Comparison of ENCODE assay signal across 8 cellular contexts in the genomic region with DNA sequence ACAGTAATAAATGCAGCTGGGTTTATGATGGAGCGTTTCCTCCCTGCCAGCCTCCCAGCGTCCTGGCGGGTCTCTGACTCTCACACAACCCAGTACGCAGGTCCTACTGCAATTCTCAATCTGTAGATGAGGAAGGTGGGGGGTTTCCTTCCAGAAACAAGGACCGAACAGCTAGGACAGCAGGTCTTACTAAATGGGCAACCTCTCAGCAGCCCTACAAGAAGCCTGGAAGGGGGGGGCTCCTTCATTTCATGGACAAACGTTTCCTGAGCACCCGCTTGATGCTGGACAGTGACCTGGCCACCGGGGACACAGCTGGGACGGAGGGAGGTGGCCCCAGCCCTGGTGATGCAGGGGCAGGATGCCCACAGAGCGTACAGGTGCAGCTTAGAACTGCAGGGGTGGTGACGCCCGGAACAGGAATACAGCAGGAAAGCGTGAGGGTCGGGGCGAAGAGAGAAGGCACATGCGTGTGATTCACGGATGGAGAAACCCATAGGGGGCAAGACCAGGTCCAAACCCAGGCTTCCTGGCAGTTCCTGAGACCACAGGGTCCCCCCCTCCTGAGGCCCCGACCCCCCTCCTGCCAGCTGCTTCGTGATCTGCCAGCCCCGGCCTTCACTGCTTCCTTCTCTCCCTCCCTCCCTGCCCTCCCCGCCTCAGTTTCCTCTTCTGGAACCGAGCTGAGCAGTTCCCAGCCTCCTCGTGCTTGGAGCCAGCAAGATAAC. TPM values are rescaled to one million over a fixed set of nuclear protein-coding genes. Genes with fewer than 3 reads are reported as not detected.
DNase-seq lines count a peak whose midpoint lies in the region; ATAC-seq, FAIRE-seq and TF ChIP-seq lines count a peak whose summit lies in the region.

No MANE protein-coding gene starts in this region.

- H4K20me1 ChIP-seq in DOHH2 (ENCODE audit: control insufficient read depth, insufficient read depth, low read depth, low read length) = no peaks in the 10 kb centered on the region
- H4K20me1 ChIP-seq in H1 (replicated peaks in 1 of 2; ENCODE audit: control insufficient read depth in 1 of 2, insufficient read depth in 2 of 2, low read length in 2 of 2) = peaks cover 0 to 2% of the 10 kb centered on the region in 2 experiments

- CTCF ChIA-PET in H1 (lab: Charles Lee; ENCODE audit: partially characterized antibody) = interaction anchor here (0.7 to 1.9 kb wide), 10 partner anchors 11 to 704 kb away, joined by 3 to 6 read pairs (median 4); no protein-coding TSS in a partner anchor

- WGBS in H1 (ENCODE audit: extremely low coverage in 1 of 2, insufficient coverage in 1 of 2, insufficient read length in 1 of 2, insufficient replicate concordance in 2 of 2, low coverage in 1 of 2, low lambda C conversion rate in 2 of 2, missing lambda C conversion rate in 1 of 2), 2 experiments = 34% methylated on average over 20 of the region's 23 CpGs; no CpG with 5 or more reads in 1 of the 2 experiments
- no CpG with 5 or more reads among the region's 23 CpGs for WGBS in trophoblast cell (ENCODE audit: extremely low coverage, insufficient coverage, insufficient read length)

- no peak overlapping the region; the same call in 1 of the 2 replicates for H2AK5ac ChIP-seq in H1 (ENCODE audit: low read depth, low read length)
- H2AK5ac ChIP-seq in trophoblast cell (ENCODE audit: low read length) = no peak overlapping the region

- H3K79me1 ChIP-seq in H1 (ENCODE audit: low read depth, low read length) (no peaks in the 10 kb centered on the region), trophoblast cell (ENCODE audit: low read length) (peaks cover 2% of the 10 kb centered on the region)

- H4K12ac ChIP-seq in trophoblast cell (ENCODE audit: low read depth, low read length) = no peak overlapping the region

- DNase-seq in NCI-H748 treated with DMSO at 0.1 percent for 48 hours (lab: John Stamatoyannopoulos, UW) (peak; percentile 59), H1 (ENCODE audit: low read depth in 1 of 2, low spot score in 2 of 2) (peak in 1 of 2 experiments; percentile 73), trophoblast cell (no peak), cortex of kidney (lab: John Stamatoyannopoulos, UW) (no peak), SKM-1 treated with dmso at 0.1 percent for 144 hours (lab: John Stamatoyannopoulos, UW; ENCODE audit: unreplicated experiment) (no peak), DMS79 treated with DMSO at 0.1 percent for 48 hours (lab: John Stamatoyannopoulos, UW) (no peak)

- no peak for ATAC-seq in GM21619 (IDR thresholded peaks at IDR 0.05; ENCODE audit: unreplicated experiment)

- H3K14ac ChIP-seq in H1 (ENCODE audit: insufficient read length) (no peak overlapping the region), trophoblast cell (ENCODE audit: low read length) (no peak overlapping the region)

- H4K91ac ChIP-seq in H1 (replicated peaks; ENCODE audit: insufficient read length, low read length) (no peak overlapping the region), trophoblast cell (ENCODE audit: low read depth, low read length) (no peak overlapping the region)

- H3K27me3 ChIP-seq in DOHH2 (ENCODE audit: control insufficient read depth, low read length) (peaks cover 11% of the 10 kb centered on the region), H1 (replicated peaks in 1 of 4; ENCODE audit: control insufficient read depth in 3 of 4, extremely low read depth in 1 of 4, insufficient read depth in 3 of 4, low read length in 3 of 4) (peaks cover 0 to 14% (median 12%) of the 10 kb centered on the region in 4 experiments; a peak in 6 of 7 replicates), trophoblast cell (ENCODE audit: insufficient read depth, low read length) (peaks cover 12% of the 10 kb centered on the region)

- peak overlapping the region; percentile 62 for H3K4me3 ChIP-seq in DOHH2 (ENCODE audit: low read length)
- peak overlapping the region; percentile 52 to 85 (median 53); a peak in 7 of 8 replicates for H3K4me3 ChIP-seq in H1 (ENCODE audit: extremely low read depth in 1 of 4, insufficient read depth in 2 of 4, low read depth in 3 of 4, low read length in 4 of 4)
- H3K4me3 ChIP-seq in trophoblast cell (ENCODE audit: low read depth, low read length) = peak overlapping the region; percentile 55

- no peak overlapping the region for H3K23ac ChIP-seq in H1 (ENCODE audit: insufficient read length)
- H3K23ac ChIP-seq in trophoblast cell (ENCODE audit: low read length) = no peak overlapping the region

- no peak overlapping the region for H2AFZ ChIP-seq in H1 (ENCODE audit: low read length)
- H2AFZ ChIP-seq in trophoblast cell (ENCODE audit: insufficient read depth, low read length, poor library complexity) = no peak overlapping the region

- H3F3A ChIP-seq in DOHH2 (ENCODE audit: control insufficient read depth, insufficient read depth) = no peaks in the 10 kb centered on the region; the same call in 1 of the 2 replicates

- H3K9me3 ChIP-seq in DOHH2 (ENCODE audit: control insufficient read depth, insufficient read depth, low read length) (no peaks in the 10 kb centered on the region), H1 (ENCODE audit: insufficient read depth in 2 of 2, low read depth in 1 of 2, low read length in 1 of 2) (no peaks in the 10 kb centered on the region), trophoblast cell (ENCODE audit: insufficient read depth, low read depth, low read length) (peaks cover 9% of the 10 kb centered on the region)

- H3K4ac ChIP-seq in H1 (replicated peaks; ENCODE audit: insufficient read length, low read depth, low read length) (no peak overlapping the region), trophoblast cell (ENCODE audit: low read depth, low read length) (no peak overlapping the region)

- H2BK5ac ChIP-seq in H1 (ENCODE audit: low read depth, low read length) (no peak overlapping the region), trophoblast cell (ENCODE audit: low read depth, low read length, poor library complexity) (no peak overlapping the region)

- H2BK120ac ChIP-seq in H1 (replicated peaks; ENCODE audit: low read depth, low read length) (no peak overlapping the region), trophoblast cell (ENCODE audit: insufficient read depth, low read length, poor library complexity) (no peak overlapping the region)

- H3K4me2 ChIP-seq in DOHH2 (ENCODE audit: low read length) (peak overlapping the region; percentile 69), H1 (ENCODE audit: insufficient read depth in 1 of 2, low read depth in 2 of 2, low read length in 2 of 2) (peak overlapping the region; percentile 81 to 94), trophoblast cell (ENCODE audit: low read length) (peak overlapping the region; percentile 80)

- H3K4me1 ChIP-seq in DOHH2 (ENCODE audit: control insufficient read depth, low read length) = peaks cover 12% of the 10 kb centered on the region
- H3K4me1 ChIP-seq in H1 (replicated peaks in 1 of 4; ENCODE audit: control insufficient read depth in 3 of 4, insufficient read depth in 4 of 4, low read length in 3 of 4) = peaks cover 0 to 19% (median 9%) of the 10 kb centered on the region in 4 experiments; a peak in 5 of 7 replicates
- H3K4me1 ChIP-seq in trophoblast cell (ENCODE audit: control insufficient read depth in 1 of 2, insufficient read depth in 2 of 2, low read length in 2 of 2) = no peaks in the 10 kb centered on the region

- H2BK15ac ChIP-seq in H1 (ENCODE audit: low read length) = peak overlapping the region; percentile 90; the same call in 1 of the 2 replicates

- H3K18ac ChIP-seq in H1 (ENCODE audit: extremely low read depth, low read length) (peak overlapping the region; percentile 40; the same call in 1 of the 2 replicates), trophoblast cell (ENCODE audit: low read length) (no peak overlapping the region)

- no peak for TF ChIP-seq POLR2A in H1 (IDR thresholded peaks at IDR 0.05; ENCODE audit: control extremely low read depth in 1 of 2, low read depth in 2 of 2, low read length in 2 of 2)

- H3K56ac ChIP-seq in H1 (replicated peaks; ENCODE audit: insufficient read length, low read depth, low read length) = no peak overlapping the region

- no peaks in the 10 kb centered on the region for H3K9me2 ChIP-seq in DOHH2 (replicated peaks; ENCODE audit: control insufficient read depth, low read length)

- H3K23me2 ChIP-seq in H1 (ENCODE audit: low read depth, low read length) = no peaks in the 10 kb centered on the region; the same call in 1 of the 2 replicates

- POLR2A ChIA-PET in H1 (lab: Charles Lee; ENCODE audit: partially characterized antibody) = interaction anchor here (0.9 to 1.4 kb wide), 4 partner anchors 8 to 26 kb away, joined by 4 to 5 read pairs (median 4); no protein-coding TSS in a partner anchor

- H3K9ac ChIP-seq in H1 (replicated peaks in 1 of 4; ENCODE audit: extremely low read depth in 1 of 4, low read depth in 3 of 4, low read length in 3 of 4) (no peak overlapping the region), trophoblast cell (ENCODE audit: low read length) (no peak overlapping the region)

- H4K8ac ChIP-seq in H1 (ENCODE audit: extremely low read depth, insufficient read depth, low read length) = peak overlapping the region; percentile 23; the same call in 1 of the 2 replicates
- H4K8ac ChIP-seq in trophoblast cell (ENCODE audit: low read depth, low read length) = no peak overlapping the region

- H2BK12ac ChIP-seq in H1 (ENCODE audit: low read depth, low read length) (no peak overlapping the region; the same call in 1 of the 2 replicates), trophoblast cell (ENCODE audit: low read length) (no peak overlapping the region)

- TF ChIP-seq RAD21 in H1 (IDR thresholded peaks at IDR 0.05 in 1 of 2, conservative IDR thresholded peaks at IDR 0.05 in 1 of 2; ENCODE audit: low read depth in 2 of 2, low read length in 2 of 2) = no peak

- no peak overlapping the region for H3K27ac ChIP-seq in DOHH2 (ENCODE audit: low read depth, low read length)
- H3K27ac ChIP-seq in H1 (ENCODE audit: low read depth, low read length) = no peak overlapping the region
- no peak overlapping the region for H3K27ac ChIP-seq in trophoblast cell (ENCODE audit: low read depth, low read length)

- H3K79me2 ChIP-seq in DOHH2 (ENCODE audit: control insufficient read depth, low read length) = no peaks in the 10 kb centered on the region
- no peaks in the 10 kb centered on the region for H3K79me2 ChIP-seq in H1 (ENCODE audit: control insufficient read depth in 1 of 2, insufficient read depth in 2 of 2, low read length in 2 of 2)
- H3K79me2 ChIP-seq in trophoblast cell (ENCODE audit: control insufficient read depth, insufficient read depth, low read length, poor library complexity) = no peaks in the 10 kb centered on the region

- no peak overlapping the region for H4K5ac ChIP-seq in H1 (ENCODE audit: insufficient read length, low read depth, low read length)

- H3K36me3 ChIP-seq in DOHH2 (ENCODE audit: control insufficient read depth, low read length) (no peaks in the 10 kb centered on the region), H1 (ENCODE audit: control insufficient read depth in 2 of 4, insufficient read depth in 4 of 4, low read length in 3 of 4) (no peaks in the 10 kb centered on the region; a peak in 1 of 8 replicates), trophoblast cell (ENCODE audit: control insufficient read depth in 1 of 2, insufficient read depth in 2 of 2, low read length in 2 of 2) (no peaks in the 10 kb centered on the region)

- no peak for TF ChIP-seq CTCF in DOHH2 (IDR thresholded peaks at IDR 0.05; ENCODE audit: low read depth, low read length, poor library complexity, severe bottlenecking)
- no peak for TF ChIP-seq CTCF in H1 (IDR thresholded peaks at IDR 0.05; ENCODE audit: control extremely low read depth in 1 of 3, insufficient read depth in 1 of 3, low read depth in 1 of 3, low read length in 3 of 3)

- H2BK20ac ChIP-seq in H1 (ENCODE audit: low read length) = no peak overlapping the region

- no peak for TF ChIP-seq EP300 in H1 (IDR thresholded peaks at IDR 0.05; ENCODE audit: borderline replicate concordance in 1 of 2, low read depth in 2 of 2, low read length in 2 of 2)

- FAIRE-seq in H1 (lab: Jason Lieb, UNC) = no peak

RNA-seq across cellular contexts. Expression of gene C2CD4C, which starts 0.7 kb away (rescaled TPM):
- total RNA-seq in H1 (2021; fragmentation: NEBNext Ultra II Directional; extraction: Animal tissue kit (Norgen Biotek cat#: 25700)) = 6.3 and 6.6 TPM in 2 replicates
- 3.8 and 7.8 TPM in 2 replicates for polyA plus RNA-seq in H1 (2011; rRNA removed)
- 6.2 TPM for polyA plus RNA-seq in H1 (2011; cell fraction: cytosol; rRNA removed)
- 39.7 TPM for polyA plus RNA-seq in H1 (2011; cell fraction: nucleus; rRNA removed)
- 3.6 to 6.7 TPM (median 4.9 TPM) in 4 replicates for polyA plus RNA-seq in H1 (2012, experiment 1 of 2)
- polyA plus RNA-seq in H1 (2012, experiment 2 of 2) = 3.4 TPM
- polyA plus RNA-seq in H1 (2013, experiment 1 of 2) = 3.4 TPM
- 3.2 TPM for polyA plus RNA-seq in H1 (2013, experiment 2 of 2)
- polyA minus RNA-seq in H1 (2011; rRNA and poly(A)+ RNA removed) = 0.59 and 0.82 TPM in 2 replicates
- polyA minus RNA-seq in H1 (2011; cell fraction: cytosol; rRNA and poly(A)+ RNA removed) = 3.0 TPM
- polyA minus RNA-seq in H1 (2011; cell fraction: nucleus; rRNA and poly(A)+ RNA removed) = 5.6 TPM
- polyA plus RNA-seq in trophoblast cell (2013) = 1.4 and 1.7 TPM in 2 replicates

RNA-seq across cellular contexts. Expression of gene SHC2, which starts 51.2 kb away (rescaled TPM):
- total RNA-seq in H1 (2021; fragmentation: NEBNext Ultra II Directional; extraction: Animal tissue kit (Norgen Biotek cat#: 25700)) = 3.5 and 4.4 TPM in 2 replicates
- 7.3 and 11.3 TPM in 2 replicates for polyA plus RNA-seq in H1 (2011; rRNA removed)
- 8.0 TPM for polyA plus RNA-seq in H1 (2011; cell fraction: cytosol; rRNA removed)
- 43.5 TPM for polyA plus RNA-seq in H1 (2011; cell fraction: nucleus; rRNA removed)
- 4.7 to 7.8 TPM (median 6.4 TPM) in 4 replicates for polyA plus RNA-seq in H1 (2012, experiment 1 of 2)
- polyA plus RNA-seq in H1 (2012, experiment 2 of 2) = 3.1 TPM
- polyA plus RNA-seq in H1 (2013, experiment 1 of 2) = 2.3 TPM
- polyA plus RNA-seq in H1 (2013, experiment 2 of 2) = 2.4 TPM
- polyA minus RNA-seq in H1 (2011; rRNA and poly(A)+ RNA removed) = 2.3 and 3.7 TPM in 2 replicates
- 10.8 TPM for polyA minus RNA-seq in H1 (2011; cell fraction: cytosol; rRNA and poly(A)+ RNA removed)
- polyA minus RNA-seq in H1 (2011; cell fraction: nucleus; rRNA and poly(A)+ RNA removed) = 5.7 TPM
- 18.7 and 19.2 TPM in 2 replicates for polyA plus RNA-seq in trophoblast cell (2013)
